Comparison of ENCODE assay signal across 16 cellular contexts in the genomic region with DNA sequence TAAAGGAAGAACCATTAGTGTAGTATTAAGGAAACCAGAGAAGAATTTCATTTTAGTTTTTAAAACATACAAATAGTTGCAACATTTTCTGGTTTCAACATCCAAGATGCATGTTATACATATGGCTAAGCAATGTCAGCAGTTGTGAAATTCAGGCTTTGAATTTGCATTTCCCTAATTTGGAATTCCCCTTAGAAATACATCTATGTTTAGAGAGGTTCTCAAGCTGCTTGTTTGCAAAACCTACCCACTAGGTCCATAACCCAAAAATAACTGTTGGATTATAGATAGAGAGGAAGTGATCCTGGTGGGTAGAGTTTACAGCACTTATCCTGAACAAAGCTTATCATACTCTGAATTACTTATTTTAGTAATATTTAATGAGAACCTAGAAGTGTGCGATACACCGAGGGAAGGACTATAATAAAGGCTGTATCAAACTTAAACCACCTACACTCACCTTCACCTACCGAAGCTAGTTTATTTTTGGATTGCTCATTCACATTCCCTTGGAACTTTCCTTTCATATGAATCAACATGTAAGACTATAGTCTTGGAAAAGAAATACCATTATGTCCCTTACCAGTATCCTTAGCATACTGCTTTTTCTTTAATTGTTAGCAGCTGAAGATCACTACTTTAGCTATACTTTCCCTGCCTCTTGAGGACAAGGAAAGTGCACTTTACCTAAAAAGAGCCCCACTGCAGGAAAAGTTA.
DNase-seq lines count a peak whose midpoint lies in the region; ATAC-seq, FAIRE-seq and TF ChIP-seq lines count a peak whose summit lies in the region.
"Had no signal": no experiment of that assay in that cellular context is flagged by ENCODE, and none has a peak within 500 bp of the region (broad histone marks: within the 10 kb centered on the region; RNA-seq: fewer than 3 reads in every experiment).

No MANE protein-coding gene starts in this region.

- intact Hi-C loops in activated T-helper 1 cell treated with anti-CD3 and anti-CD28 coated beads, Interleukin-12 subunit alpha, Interleukin-12 subunit beta, Interleukin-2, Interleukin-4 antibody, amounts not matched to agents 30 ng/mL and 10 ng/mL and 1 ng/mL, durations not matched to agents 14 hours and 24 hours and 36 hours (cut with micrococcal nuclease) = no loop called here

- H3K4me1 ChIP-seq in small intestine (ENCODE audit: control insufficient read depth in 2 of 2, insufficient read depth in 1 of 2, low read depth in 1 of 2, low read length in 1 of 2) = peaks cover 2 to 8% of the 10 kb centered on the region in 2 donors

- no peaks in the 10 kb centered on the region for H3K27me3 ChIP-seq in small intestine (ENCODE audit: control insufficient read depth in 2 of 2, insufficient read depth in 2 of 2, low read length in 2 of 2)
- H3K27me3 ChIP-seq: thyroid gland had no signal

- H3K4me1 Mint-ChIP-seq in activated T-helper 1 cell treated with anti-CD3 and anti-CD28 coated beads, Interleukin-12 subunit alpha, Interleukin-12 subunit beta, Interleukin-2, Interleukin-4 antibody, amounts not matched to agents 30 ng/mL and 10 ng/mL and 1 ng/mL, durations not matched to agents 14 hours and 24 hours and 36 hours (ENCODE audit: low read depth) = peaks cover 32% of the 10 kb centered on the region

- peak; percentile 84 for FAIRE-seq in GM12892 (lab: Jason Lieb, UNC)
- no peak for FAIRE-seq in small intestine (lab: Jason Lieb, UNC)
- FAIRE-seq: colon, D721Med had no signal

- ATAC-seq in HG02870 (IDR thresholded peaks at IDR 0.05; ENCODE audit: unreplicated experiment) (peak; percentile 76), GM19324 (IDR thresholded peaks at IDR 0.05; ENCODE audit: low FRiP score, unreplicated experiment) (no peak)
- ATAC-seq in activated naive CD4-positive, alpha-beta T cell treated with anti-CD3 and anti-CD28 coated beads, Interleukin-2, amount 50 U/mL, for 72 hours = no peak

- TF ChIP-seq POLR2A in GM12892 (IDR thresholded peaks at IDR 0.05; ENCODE audit: low read depth, low read length) = no peak

- no peaks in the 10 kb centered on the region for H3K27me3 Mint-ChIP-seq in activated T-helper 1 cell treated with anti-CD3 and anti-CD28 coated beads, Interleukin-12 subunit alpha, Interleukin-12 subunit beta, Interleukin-2, Interleukin-4 antibody, amounts not matched to agents 30 ng/mL and 10 ng/mL and 1 ng/mL, durations not matched to agents 14 hours and 24 hours and 36 hours (ENCODE audit: insufficient read depth)
- H3K27me3 Mint-ChIP-seq: activated CD4-positive, alpha-beta T cell treated with anti-CD3 and anti-CD28 coated beads, Interleukin-2, amount 10 ng/mL, durations not matched to agents 7 days and 5 days had no signal

- peaks cover 0 to 12% of the 10 kb centered on the region in 2 donors for H3K36me3 ChIP-seq in small intestine (ENCODE audit: control insufficient read depth in 2 of 2, insufficient read depth in 2 of 2, low read length in 2 of 2)
- H3K36me3 ChIP-seq: thyroid gland had no signal

- WGBS in small intestine, 3 donors = 71 to 86% (median 79%) methylated on average over 3 of the region's 3 CpGs

- H3K9me3 Mint-ChIP-seq in activated T-helper 1 cell treated with anti-CD3 and anti-CD28 coated beads, Interleukin-12 subunit alpha, Interleukin-12 subunit beta, Interleukin-2, Interleukin-4 antibody, amounts not matched to agents 30 ng/mL and 10 ng/mL and 1 ng/mL, durations not matched to agents 14 hours and 24 hours and 36 hours = no peaks in the 10 kb centered on the region
- H3K9me3 Mint-ChIP-seq in activated naive CD4-positive, alpha-beta T cell treated with anti-CD3 and anti-CD28 coated beads, Interleukin-2, amount 50 U/mL, for 72 hours = no peaks in the 10 kb centered on the region
- H3K9me3 Mint-ChIP-seq: activated CD4-positive, alpha-beta T cell treated with anti-CD3 and anti-CD28 coated beads, Interleukin-2, amount 10 ng/mL, durations not matched to agents 7 days and 5 days had no signal

- H3K27ac Mint-ChIP-seq in activated T-helper 1 cell treated with anti-CD3 and anti-CD28 coated beads, Interleukin-12 subunit alpha, Interleukin-12 subunit beta, Interleukin-2, Interleukin-4 antibody, amounts not matched to agents 30 ng/mL and 10 ng/mL and 1 ng/mL, durations not matched to agents 14 hours and 24 hours and 36 hours = peak overlapping the region; percentile 31
- no peak overlapping the region for H3K27ac Mint-ChIP-seq in activated naive CD4-positive, alpha-beta T cell treated with anti-CD3 and anti-CD28 coated beads, Interleukin-2, amount 50 U/mL, for 72 hours
- H3K27ac Mint-ChIP-seq: activated CD4-positive, alpha-beta T cell treated with anti-CD3 and anti-CD28 coated beads, Interleukin-2, amount 10 ng/mL, durations not matched to agents 7 days and 5 days had no signal

- H3K4me3 ChIP-seq in small intestine (ENCODE audit: low read depth in 1 of 2, low read length in 2 of 2) = no peak overlapping the region
- H3K4me3 ChIP-seq: lower lobe of right lung, thyroid gland had no signal

- H3K4me3 Mint-ChIP-seq in activated T-helper 1 cell treated with anti-CD3 and anti-CD28 coated beads, Interleukin-12 subunit alpha, Interleukin-12 subunit beta, Interleukin-2, Interleukin-4 antibody, amounts not matched to agents 30 ng/mL and 10 ng/mL and 1 ng/mL, durations not matched to agents 14 hours and 24 hours and 36 hours = no peak overlapping the region
- H3K4me3 Mint-ChIP-seq: activated CD4-positive, alpha-beta T cell treated with anti-CD3 and anti-CD28 coated beads, Interleukin-2, amount 10 ng/mL, durations not matched to agents 7 days and 5 days had no signal

- DNase-seq in GM12892 (ENCODE audit: insufficient read length) = peak; percentile 16
- DNase-seq in activated T-helper 1 cell treated with anti-CD3 and anti-CD28 coated beads, Interleukin-12 subunit alpha, Interleukin-12 subunit beta, Interleukin-2, Interleukin-4 antibody, amounts not matched to agents 30 ng/mL and 10 ng/mL and 1 ng/mL, durations not matched to agents 14 hours and 24 hours and 36 hours (ENCODE audit: low spot score) = no peak
- peak; percentile 45 for DNase-seq in putamen (ENCODE audit: low spot score)
- DNase-seq in A172 (ENCODE audit: low spot score) = no peak
- no peak for DNase-seq in small intestine
- DNase-seq in activated naive CD4-positive, alpha-beta T cell treated with anti-CD3 and anti-CD28 coated beads, Interleukin-2, amount 50 U/mL, for 72 hours (ENCODE audit: low spot score in 2 of 2) = no peak
- DNase-seq: activated CD4-positive, alpha-beta T cell treated with anti-CD3 and anti-CD28 coated beads, Interleukin-2, amount 10 ng/mL, durations not matched to agents 7 days and 5 days; lower lobe of right lung; NCI-H526 treated with DMSO at 0.1 percent for 48 hours; retina; SK-N-SH; thyroid gland had no signal

- H3K36me3 Mint-ChIP-seq in activated T-helper 1 cell treated with anti-CD3 and anti-CD28 coated beads, Interleukin-12 subunit alpha, Interleukin-12 subunit beta, Interleukin-2, Interleukin-4 antibody, amounts not matched to agents 30 ng/mL and 10 ng/mL and 1 ng/mL, durations not matched to agents 14 hours and 24 hours and 36 hours (ENCODE audit: low read depth) = peaks cover 28% of the 10 kb centered on the region
- peaks cover 0 to 10% of the 10 kb centered on the region in 2 donors for H3K36me3 Mint-ChIP-seq in activated naive CD4-positive, alpha-beta T cell treated with anti-CD3 and anti-CD28 coated beads, Interleukin-2, amount 50 U/mL, for 72 hours

- H3K9me3 ChIP-seq in small intestine (ENCODE audit: control insufficient read depth, low read depth) = no peaks in the 10 kb centered on the region
- H3K9me3 ChIP-seq: lower lobe of right lung, SK-N-SH, thyroid gland had no signal

- H3K27ac ChIP-seq in small intestine (ENCODE audit: low read depth in 1 of 2, low read length in 1 of 2) = no peak overlapping the region
- H3K27ac ChIP-seq: lower lobe of right lung, thyroid gland had no signal

Comparison
In these comparisons a context has a peak if more than half of its experiments do, and no peak if none do; other contexts are left out.
1. DNase-seq: peak in GM12892 (single experiment) and putamen (single experiment); none in activated T-helper 1 cell treated with anti-CD3 and anti-CD28 coated beads, Interleukin-12 subunit alpha, Interleukin-12 subunit beta, Interleukin-2, Interleukin-4 antibody, amounts not matched to agents 30 ng/mL and 10 ng/mL and 1 ng/mL, durations not matched to agents 14 hours and 24 hours and 36 hours (single experiment), A172 (single experiment), small intestine (single experiment) and activated naive CD4-positive, alpha-beta T cell treated with anti-CD3 and anti-CD28 coated beads, Interleukin-2, amount 50 U/mL, for 72 hours (0 of 2).